13 cellular contexts compared by ENCODE assay signal in the genomic region with DNA sequence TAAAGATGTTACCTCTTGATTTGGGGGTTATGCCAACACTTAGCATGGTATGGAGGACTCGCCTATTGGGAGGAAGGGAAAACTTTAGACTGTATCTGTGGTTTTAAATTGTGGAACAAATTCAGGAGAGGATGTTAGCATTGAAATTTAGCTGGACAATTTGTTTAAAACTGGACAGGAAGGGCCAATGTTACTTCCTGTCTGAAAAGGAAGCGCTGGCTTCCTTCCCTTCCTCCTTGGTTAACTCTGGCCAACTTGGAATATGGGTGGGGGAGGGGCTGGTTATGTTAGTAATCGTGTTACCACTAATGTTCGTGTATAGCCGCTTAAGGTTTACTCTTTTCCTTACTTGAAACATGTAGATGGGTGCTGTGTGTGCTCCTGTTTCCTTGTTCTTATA. TPM values are rescaled to one million over a fixed set of nuclear protein-coding genes. Genes with fewer than 3 reads are reported as not detected.
DNase-seq lines count a peak whose midpoint lies in the region; ATAC-seq and TF ChIP-seq lines count a peak whose summit lies in the region.
"Had no signal": no experiment of that assay in that cellular context is flagged by ENCODE, and none has a peak within 500 bp of the region (broad histone marks: within the 10 kb centered on the region; RNA-seq: fewer than 3 reads in every experiment).

No MANE protein-coding gene starts in this region.

- CTCF ChIA-PET in SK-N-SH (lab: Yijun Ruan, JAX) (interaction anchor here (0.7 to 2.2 kb wide), 4 partner anchors 10 to 25 kb away, joined by 3 to 7 read pairs (median 3); no protein-coding TSS in a partner anchor), OCI-LY7 (lab: Charles Lee; ENCODE audit: unreplicated experiment) (no interaction called here)

- peaks cover 95% of the 10 kb centered on the region for H3K79me2 ChIP-seq in SK-N-SH (ENCODE audit: insufficient read depth)
- no peaks in the 10 kb centered on the region for H3K79me2 ChIP-seq in OCI-LY7 (ENCODE audit: insufficient read depth, low read depth, low read length)

- ATAC-seq in SK-N-SH treated with all-trans-retinoic acid at 6 μM for 48 hours (no peak), upper lobe of right lung (no peak)
- ATAC-seq: left lobe of liver had no signal

- 0 out of 2 replicates have a peak overlapping the region, but pooled peaks have one; percentile 5 for H3K4me2 ChIP-seq in SK-N-SH
- no peak overlapping the region for H3K4me2 ChIP-seq in OCI-LY7 (ENCODE audit: low read length)

- TF ChIP-seq POLR2A in esophagus muscularis mucosa (IDR thresholded peaks at IDR 0.05; ENCODE audit: low read depth): no peak

- no peak overlapping the region for H2AFZ ChIP-seq in SK-N-SH (ENCODE audit: low read depth)
- H2AFZ ChIP-seq in OCI-LY7 (ENCODE audit: low read length): no peak overlapping the region

- peak overlapping the region; percentile 63 to 89; a peak in 2 of 4 replicates for H3K27ac ChIP-seq in SK-N-SH (ENCODE audit: low read depth in 2 of 2, low read length in 1 of 2)
- H3K27ac ChIP-seq in esophagus muscularis mucosa (replicated peaks in 1 of 4): peak overlapping the region; percentile 75 to 82 (median 78)
- H3K27ac ChIP-seq in upper lobe of right lung: peak overlapping the region; percentile 89
- H3K27ac ChIP-seq in OCI-LY7 (ENCODE audit: low read depth, low read length, poor library complexity, severe bottlenecking): no peak overlapping the region

- TF ChIP-seq CTCF in SK-N-SH (IDR thresholded peaks at IDR 0.05) (no peak), esophagus muscularis mucosa (IDR thresholded peaks at IDR 0.05) (no peak), nephron progenitor cell (IDR thresholded peaks at IDR 0.05) (no peak), upper lobe of right lung (IDR thresholded peaks at IDR 0.05) (no peak), OCI-LY7 (conservative IDR thresholded peaks at IDR 0.05; ENCODE audit: low read length) (no peak)

- DNase-seq in SK-N-SH (no peak), esophagus muscularis mucosa (ENCODE audit: extremely low spot score) (no peak), nephron progenitor cell (no peak), upper lobe of right lung (no peak), DMS153 treated with DMSO at 0.1 percent for 48 hours (lab: John Stamatoyannopoulos, UW; ENCODE audit: unreplicated experiment) (no peak), OCI-LY7 (ENCODE audit: low spot score) (no peak), NCI-H187 (lab: John Stamatoyannopoulos, UW) (no peak)
- DNase-seq: ACHN; effector CD8-positive, alpha-beta T cell; NCI-H1930; T-helper 1 cell had no signal

- no TSS peak for BruUV-seq in OCI-LY7 (replicated peaks; lab: Mats Ljungman, UMichigan)

- no peak overlapping the region for H3K4me3 ChIP-seq in SK-N-SH (ENCODE audit: low read depth in 2 of 2, low read length in 1 of 2)
- H3K4me3 ChIP-seq in esophagus muscularis mucosa: peak overlapping the region; percentile 9 to 20 (median 12)
- H3K4me3 ChIP-seq in upper lobe of right lung: peak overlapping the region; percentile 30
- H3K4me3 ChIP-seq in OCI-LY7 (ENCODE audit: low read depth, low read length, poor library complexity, severe bottlenecking): no peak overlapping the region

- no peak for TF ChIP-seq RAD21 in SK-N-SH (IDR thresholded peaks at IDR 0.05; ENCODE audit: low read length)

- WGBS in SK-N-SH (ENCODE audit: low lambda C conversion rate): 83% methylated on average over 5 of the region's 5 CpGs
- 41% methylated on average over 5 of the region's 5 CpGs for WGBS in esophagus muscularis mucosa

- H3K9me2 ChIP-seq in SK-N-SH: no peaks in the 10 kb centered on the region
- no peaks in the 10 kb centered on the region for H3K9me2 ChIP-seq in OCI-LY7 (ENCODE audit: insufficient read depth, low read length)

- H3K27me3 ChIP-seq in SK-N-SH (ENCODE audit: insufficient read depth): no peaks in the 10 kb centered on the region
- no peaks in the 10 kb centered on the region for H3K27me3 ChIP-seq in esophagus muscularis mucosa
- no peaks in the 10 kb centered on the region for H3K27me3 ChIP-seq in upper lobe of right lung

- intact Hi-C loops in esophagus muscularis mucosa (cut with DNase I): no loop called here
- intact Hi-C loops in upper lobe of right lung (cut with DNase I): no loop called here
- intact Hi-C loops in OCI-LY7 (cut with micrococcal nuclease; ENCODE audit: unreplicated experiment): no loop called here

- POLR2A ChIA-PET in SK-N-SH (lab: Yijun Ruan, JAX) (no interaction called here), OCI-LY7 (lab: Charles Lee) (no interaction called here)

- H3K36me3 ChIP-seq in SK-N-SH (replicated peaks in 1 of 2; ENCODE audit: control insufficient read depth in 1 of 2, insufficient read depth in 2 of 2, low read length in 1 of 2) (peaks cover 0 to 3% of the 10 kb centered on the region in 2 experiments), esophagus muscularis mucosa (no peaks in the 10 kb centered on the region), upper lobe of right lung (no peaks in the 10 kb centered on the region), OCI-LY7 (ENCODE audit: insufficient read depth, low read length) (no peaks in the 10 kb centered on the region)

- H3K27ac Mint-ChIP-seq in nephron progenitor cell: peak overlapping the region; percentile 97

- peaks cover 22% of the 10 kb centered on the region for H3K36me3 Mint-ChIP-seq in nephron progenitor cell (ENCODE audit: low read depth)

- H3K9me3 ChIP-seq in SK-N-SH: no peaks in the 10 kb centered on the region
- H3K9me3 ChIP-seq in esophagus muscularis mucosa: no peaks in the 10 kb centered on the region
- H3K9me3 ChIP-seq in upper lobe of right lung: no peaks in the 10 kb centered on the region
- no peaks in the 10 kb centered on the region for H3K9me3 ChIP-seq in OCI-LY7 (ENCODE audit: low read length)

- H3F3A ChIP-seq in SK-N-SH (replicated peaks; ENCODE audit: insufficient read depth): peaks cover 19% of the 10 kb centered on the region

- H3K4me1 ChIP-seq in SK-N-SH (ENCODE audit: control insufficient read depth in 1 of 2, insufficient read depth in 2 of 2, low read depth in 1 of 2, low read length in 1 of 2) (peaks cover 35 to 51% of the 10 kb centered on the region in 2 experiments), esophagus muscularis mucosa (peaks cover 92 to 100% (median 98%) of the 10 kb centered on the region in 4 donors), upper lobe of right lung (peaks cover 95% of the 10 kb centered on the region), OCI-LY7 (ENCODE audit: insufficient read depth, low read length, poor library complexity, severe bottlenecking) (no peaks in the 10 kb centered on the region)

- H3K4me3 Mint-ChIP-seq in nephron progenitor cell: peak overlapping the region; percentile 40

- H3K4me1 Mint-ChIP-seq in nephron progenitor cell: peaks cover 82% of the 10 kb centered on the region

- H3K27me3 Mint-ChIP-seq in nephron progenitor cell (ENCODE audit: low read depth, poor library complexity): no peaks in the 10 kb centered on the region

- no peak overlapping the region for H3K9ac ChIP-seq in SK-N-SH

- no peaks in the 10 kb centered on the region for H3K9me3 Mint-ChIP-seq in nephron progenitor cell

- H4K20me1 ChIP-seq in SK-N-SH (ENCODE audit: insufficient read depth) (peaks cover 85% of the 10 kb centered on the region), OCI-LY7 (ENCODE audit: insufficient read depth, low read length) (no peaks in the 10 kb centered on the region; the same call in 1 of the 2 replicates)

- no peak for TF ChIP-seq EP300 in SK-N-SH (IDR thresholded peaks at IDR 0.05; ENCODE audit: borderline replicate concordance in 1 of 2, low read depth in 1 of 2, low read length in 1 of 2)
- TF ChIP-seq EP300 in esophagus muscularis mucosa (IDR thresholded peaks at IDR 0.05): no peak

TF ChIP-seq in SK-N-SH, 30 proteins besides CTCF, POLR2A, EP300 and RAD21 (continues in another document):
- no peak for TF ChIP-seq CHD2 (IDR thresholded peaks at IDR 0.05; ENCODE audit: low read length, partially characterized antibody)

TF ChIP-seq in SK-N-SH treated with all-trans-retinoic acid at 6 μM for 48 hours, 23 proteins besides CTCF, POLR2A, EP300 and RAD21 (continues in another document):
- TF ChIP-seq, protein P1, sequence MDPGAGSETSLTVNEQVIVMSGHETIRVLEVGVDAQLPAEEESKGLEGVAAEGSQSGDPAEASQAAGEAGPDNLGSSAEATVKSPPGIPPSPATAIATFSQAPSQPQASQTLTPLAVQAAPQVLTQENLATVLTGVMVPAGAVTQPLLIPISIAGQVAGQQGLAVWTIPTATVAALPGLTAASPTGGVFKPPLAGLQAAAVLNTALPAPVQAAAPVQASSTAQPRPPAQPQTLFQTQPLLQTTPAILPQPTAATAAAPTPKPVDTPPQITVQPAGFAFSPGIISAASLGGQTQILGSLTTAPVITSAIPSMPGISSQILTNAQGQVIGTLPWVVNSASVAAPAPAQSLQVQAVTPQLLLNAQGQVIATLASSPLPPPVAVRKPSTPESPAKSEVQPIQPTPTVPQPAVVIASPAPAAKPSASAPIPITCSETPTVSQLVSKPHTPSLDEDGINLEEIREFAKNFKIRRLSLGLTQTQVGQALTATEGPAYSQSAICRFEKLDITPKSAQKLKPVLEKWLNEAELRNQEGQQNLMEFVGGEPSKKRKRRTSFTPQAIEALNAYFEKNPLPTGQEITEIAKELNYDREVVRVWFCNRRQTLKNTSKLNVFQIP (CRISPR knock-in tag; IDR thresholded peaks at IDR 0.05; ENCODE audit: borderline replicate concordance, low read depth): no peak

RNA-seq across cellular contexts. Expression of a gene that starts 13.9 kb away (rescaled TPM):
- 39.4 and 49.4 TPM in 2 replicates for polyA plus RNA-seq in SK-N-SH (2012; rRNA removed)
- 38.3 and 40.5 TPM in 2 replicates for polyA plus RNA-seq in SK-N-SH (2012; cell fraction: cytosol; rRNA removed)
- polyA plus RNA-seq in SK-N-SH (2012; cell fraction: nucleus; rRNA removed): 59.2 and 69.5 TPM in 2 replicates
- total RNA-seq in esophagus muscularis mucosa (100 to 1,000 TPM in 1 of 4 donors, 10 to 100 TPM in 3; 78.1 to 101 (median 89.5) TPM), upper lobe of right lung (245 TPM), OCI-LY7 (2022) (5.3 and 9.0 TPM in 2 replicates)
- 5.1 and 6.7 TPM in 2 replicates for total RNA-seq in OCI-LY7 (2014; rRNA removed; shearing (Covaris generic))

RNA-seq across cellular contexts. Expression of a gene that starts 23.9 kb away (rescaled TPM):
- not detected in 2 replicates for polyA plus RNA-seq in SK-N-SH (2012; rRNA removed)
- polyA plus RNA-seq in SK-N-SH (2012; cell fraction: cytosol; rRNA removed): not detected in 2 replicates
- not detected in 2 replicates for polyA plus RNA-seq in SK-N-SH (2012; cell fraction: nucleus; rRNA removed)
- total RNA-seq in esophagus muscularis mucosa: not detected
- total RNA-seq in upper lobe of right lung: not detected
- not detected in 2 replicates for total RNA-seq in OCI-LY7 (2014; rRNA removed; shearing (Covaris generic))
- not detected in 2 replicates for total RNA-seq in OCI-LY7 (2022)
- total RNA-seq: left lobe of liver had no signal

RNA-seq across cellular contexts. Expression of a gene that starts 34.2 kb away (rescaled TPM):
- polyA plus RNA-seq in SK-N-SH (2012; rRNA removed): 291 and 333 TPM in 2 replicates
- 289 and 306 TPM in 2 replicates for polyA plus RNA-seq in SK-N-SH (2012; cell fraction: cytosol; rRNA removed)
- polyA plus RNA-seq in SK-N-SH (2012; cell fraction: nucleus; rRNA removed): 183 and 301 TPM in 2 replicates
- total RNA-seq in esophagus muscularis mucosa: 100 to 1,000 TPM in 1 of 4 donors, 10 to 100 TPM in 3; 71.4 to 109 (median 82.6) TPM
- 103 TPM for total RNA-seq in upper lobe of right lung
- 181 and 229 TPM in 2 replicates for total RNA-seq in OCI-LY7 (2014; rRNA removed; shearing (Covaris generic))
- 144 and 169 TPM in 2 replicates for total RNA-seq in OCI-LY7 (2022)

Comparison
In these comparisons a context has a peak if more than half of its experiments do, and no peak if none do; other contexts are left out.
1. H3K4me3 ChIP-seq: peak in esophagus muscularis mucosa (4 of 4) and upper lobe of right lung (single experiment); none in SK-N-SH (0 of 2) and OCI-LY7 (single experiment).
2. RNA of a gene that starts 13.9 kb away (total RNA-seq): 245 TPM in upper lobe of right lung (single experiment) and 78.1 to 101 TPM in esophagus muscularis mucosa; 5.1 to 9.0 TPM in OCI-LY7; every median in the first group is over 4 times any median in the second.